Comparison of ENCODE assay signal across 19 cellular contexts in the genomic region with DNA sequence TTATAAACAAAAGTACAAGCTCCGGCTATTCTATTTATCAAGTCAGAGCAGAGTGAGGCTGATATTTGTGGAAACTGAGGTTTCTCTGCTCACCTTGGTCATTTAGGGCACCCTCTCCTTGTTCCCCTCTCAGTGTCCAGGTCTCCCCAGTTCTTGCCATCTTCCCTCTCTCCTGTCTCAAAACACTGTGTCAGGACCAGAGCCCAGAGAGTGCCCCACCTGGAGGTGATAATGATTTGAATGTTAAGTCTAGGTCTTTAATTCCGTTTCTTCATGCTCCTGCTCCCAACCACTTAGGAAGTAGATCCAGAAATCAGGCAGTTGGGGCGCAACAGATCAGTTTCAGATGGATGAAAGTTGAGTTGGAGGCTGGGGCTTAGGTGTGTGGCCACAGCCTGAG. TPM values are rescaled to one million over a fixed set of nuclear protein-coding genes. Genes with fewer than 3 reads are reported as not detected.
DNase-seq lines count a peak whose midpoint lies in the region; ATAC-seq, FAIRE-seq and TF ChIP-seq lines count a peak whose summit lies in the region.
"Had no signal": no experiment of that assay in that cellular context is flagged by ENCODE, and none has a peak within 500 bp of the region (broad histone marks: within the 10 kb centered on the region; RNA-seq: fewer than 3 reads in every experiment).

No MANE protein-coding gene starts in this region.

- no peaks in the 10 kb centered on the region for H3K79me2 ChIP-seq in PC-3 (ENCODE audit: low read length)
- H3K79me2 ChIP-seq in keratinocyte (ENCODE audit: control insufficient read depth, insufficient read depth, low read length), result no peaks in the 10 kb centered on the region

- H3K9me3 ChIP-seq in PC-3 (ENCODE audit: low read length) (no peaks in the 10 kb centered on the region), keratinocyte (ENCODE audit: control insufficient read depth, low read depth, low read length) (no peaks in the 10 kb centered on the region)

- BruUV-seq in PC-3 (replicated peaks; lab: Mats Ljungman, UMichigan), result no TSS peak

- dilution Hi-C loops in keratinocyte (cut with MboI; ENCODE audit: extremely low pct_ligation_motif_present, low sequenced_read_pairs), result no loop called here

- H4K20me1 ChIP-seq in PC-3 (ENCODE audit: low read length) (no peaks in the 10 kb centered on the region), keratinocyte (ENCODE audit: control insufficient read depth, extremely low read depth, insufficient read depth, low read length) (no peaks in the 10 kb centered on the region)

- H3K9ac ChIP-seq in PC-3 (ENCODE audit: low read length), result no peak overlapping the region
- no peak overlapping the region for H3K9ac ChIP-seq in keratinocyte (ENCODE audit: control insufficient read depth, extremely low read depth, insufficient read depth, low read length)

- TF ChIP-seq CTCF in HFFc6 (IDR thresholded peaks at IDR 0.05), result peak; percentile 18; the same call in 1 of the 2 replicates
- TF ChIP-seq CTCF in PC-3 (conservative IDR thresholded peaks at IDR 0.05; ENCODE audit: low read depth, low read length), result peak; percentile 18; the same call in 1 of the 2 replicates
- peak in 1 of 3 experiments; percentile 11 for TF ChIP-seq CTCF in keratinocyte (optimal IDR thresholded peaks at IDR 0.05 in 1 of 3, IDR thresholded peaks at IDR 0.05 in 1 of 3, conservative IDR thresholded peaks at IDR 0.05 in 1 of 3; ENCODE audit: extremely low read depth in 1 of 3, insufficient read depth in 2 of 3, low read length in 3 of 3)

- no peak overlapping the region for H3K27ac Mint-ChIP-seq in HFFc6
- H3K27ac Mint-ChIP-seq: B cell; CD4-positive, alpha-beta T cell had no signal

- H3K4me2 ChIP-seq in PC-3 (ENCODE audit: low read length), result no peak overlapping the region
- no peak overlapping the region for H3K4me2 ChIP-seq in keratinocyte (ENCODE audit: control insufficient read depth, extremely low read depth, insufficient read depth, low read depth, low read length)

- no peak for TF ChIP-seq POLR2A in GM12892 (IDR thresholded peaks at IDR 0.05; ENCODE audit: low read depth, low read length)

- no peak overlapping the region for H3K4me3 Mint-ChIP-seq in HFFc6
- H3K4me3 Mint-ChIP-seq: B cell; CD4-positive, alpha-beta T cell had no signal

- intact Hi-C loops in PC-3 (cut with micrococcal nuclease), result loop anchor here (10.0 kb wide), 1 partner anchor 514 kb away; no protein-coding TSS in a partner anchor

- no peaks in the 10 kb centered on the region for H3K9me2 ChIP-seq in PC-3 (replicated peaks; ENCODE audit: low read length)

- no peaks in the 10 kb centered on the region for H3K9me3 Mint-ChIP-seq in HFFc6
- H3K9me3 Mint-ChIP-seq: CD4-positive, alpha-beta T cell had no signal

- H3K4me1 Mint-ChIP-seq in HFFc6 (ENCODE audit: low read depth), result peaks cover 17% of the 10 kb centered on the region

- H3K27ac ChIP-seq in PC-3 (ENCODE audit: low read length) (no peak overlapping the region), keratinocyte (ENCODE audit: control insufficient read depth, insufficient read depth, low read length) (no peak overlapping the region)

- H3F3A ChIP-seq in PC-3 (ENCODE audit: low read length, unreplicated experiment), result no peaks in the 10 kb centered on the region

- DNase-seq in GM12892 (ENCODE audit: insufficient read length) (no peak), HFFc6 (no peak), PC-3 (no peak), keratinocyte (ENCODE audit: low read depth, low spot score) (no peak), anterior cingulate cortex (lab: John Stamatoyannopoulos, UW) (no peak)
- no peak for DNase-seq in stimulated activated naive CD4-positive, alpha-beta T cell treated with Interleukin-2 at 50 U/mL for 16 hours (lab: John Stamatoyannopoulos, UW)
- DNase-seq: ACHN; CD4-positive, alpha-beta T cell; DMS79; NCI-H146; NCI-H2081 treated with DMSO at 0.1 percent for 48 hours; NCI-H510A treated with DMSO at 0.1 percent for 48 hours; NCI-H82; SHP77; T-helper 1 cell had no signal

- H3K36me3 ChIP-seq in PC-3 (ENCODE audit: low read depth, low read length) (no peaks in the 10 kb centered on the region), keratinocyte (ENCODE audit: control insufficient read depth in 2 of 2, extremely low read depth in 1 of 2, insufficient read depth in 2 of 2, low read length in 2 of 2) (no peaks in the 10 kb centered on the region)

- POLR2A ChIA-PET in PC-3 (lab: Charles Lee; ENCODE audit: unreplicated experiment), result no interaction called here

- H3K27me3 ChIP-seq in PC-3 (ENCODE audit: low read length) (no peaks in the 10 kb centered on the region), keratinocyte (ENCODE audit: control insufficient read depth, extremely low read depth, insufficient read depth, low read length) (no peaks in the 10 kb centered on the region)

- no peak overlapping the region for H2AFZ ChIP-seq in PC-3 (ENCODE audit: low read length)
- H2AFZ ChIP-seq in keratinocyte (ENCODE audit: control insufficient read depth, low read length), result peak overlapping the region; percentile 59

- H3K27me3 Mint-ChIP-seq in HFFc6 (ENCODE audit: insufficient read depth), result peaks cover 7% of the 10 kb centered on the region
- H3K27me3 Mint-ChIP-seq: CD4-positive, alpha-beta T cell had no signal

- peak; percentile 42 for FAIRE-seq in GM12892 (lab: Jason Lieb, UNC)
- FAIRE-seq in keratinocyte (lab: Jason Lieb, UNC), result no peak
- FAIRE-seq: RCC 7860 had no signal

- no peaks in the 10 kb centered on the region for H3K36me3 Mint-ChIP-seq in HFFc6 (ENCODE audit: low read depth)

- H3K4me3 ChIP-seq in PC-3 (ENCODE audit: low read length) (no peak overlapping the region), keratinocyte (ENCODE audit: control insufficient read depth in 2 of 3, extremely low read depth in 1 of 3, insufficient read depth in 2 of 3, low read depth in 1 of 3, low read length in 3 of 3) (no peak overlapping the region)

- CTCF ChIA-PET in PC-3 (lab: Charles Lee), result no interaction called here

- no peaks in the 10 kb centered on the region for H3K9me1 ChIP-seq in keratinocyte (ENCODE audit: control insufficient read depth, extremely low read depth, insufficient read depth, low read length)

- peaks cover 7% of the 10 kb centered on the region; the same call in 1 of the 2 replicates for H3K4me1 ChIP-seq in PC-3 (ENCODE audit: insufficient read depth, low read length)
- H3K4me1 ChIP-seq in keratinocyte (ENCODE audit: control insufficient read depth, extremely low read depth, insufficient read depth, low read length), result peaks cover 26% of the 10 kb centered on the region

- ATAC-seq in PC-3, result no peak
- ATAC-seq in HG02798 (IDR thresholded peaks at IDR 0.05; ENCODE audit: poor library complexity, unreplicated experiment), result no peak
- ATAC-seq: SK-N-SH treated with all-trans-retinoic acid at 6 μM for 48 hours had no signal

RNA-seq across cellular contexts. Expression of a gene that starts 9.2 kb away (rescaled TPM):
- 82.3 TPM for polyA plus RNA-seq in GM12892 (2012; ENCODE audit: missing spikeins)
- 10 to 100 TPM; 54.4 to 80.7 (median 72.0) TPM for total RNA-seq in HFFc6 (2021; fragmentation: NEBNext Ultra II Directional; extraction: Animal tissue kit (Norgen Biotek cat#: 25700))
- total RNA-seq in PC-3 (2014; rRNA removed), result 52.0 and 70.3 TPM in 2 replicates
- polyA plus RNA-seq in keratinocyte, result 27.1 to 47.4 TPM (median 33.2 TPM) in 3 replicates
- 15.1 TPM for polyA plus RNA-seq in keratinocyte (2011; ENCODE audit: low read depth)
- 14.9 and 18.3 TPM in 2 replicates for polyA plus RNA-seq in keratinocyte (2011; cell fraction: cytosol; rRNA removed)
- polyA plus RNA-seq in keratinocyte (2011; cell fraction: nucleus; rRNA removed), result 64.9 and 72.3 TPM in 2 replicates
- polyA plus RNA-seq in keratinocyte (2012; ENCODE audit: low replicate concordance), result 16.4 and 41.4 TPM in 2 replicates
- 49.3 to 129 TPM (median 72.4 TPM) in 3 replicates for polyA minus RNA-seq in keratinocyte
- 47.8 TPM for polyA minus RNA-seq in keratinocyte (2011; cell fraction: cytosol; rRNA and poly(A)+ RNA removed)
- polyA minus RNA-seq in keratinocyte (2011; cell fraction: nucleus; rRNA and poly(A)+ RNA removed), result 57.7 and 62.1 TPM in 2 replicates

RNA-seq across cellular contexts. Expression of a gene that starts 42.5 kb away (rescaled TPM):
- polyA plus RNA-seq in GM12892 (2012; ENCODE audit: missing spikeins), result 3.0 TPM
- total RNA-seq in HFFc6 (2021; fragmentation: NEBNext Ultra II Directional; extraction: Animal tissue kit (Norgen Biotek cat#: 25700)), result 1 to 10 TPM; 2.8 to 3.9 (median 3.6) TPM
- 2.0 and 3.1 TPM in 2 replicates for total RNA-seq in PC-3 (2014; rRNA removed)
- 2.8 to 3.4 TPM (median 2.9 TPM) in 3 replicates for polyA plus RNA-seq in keratinocyte
- polyA plus RNA-seq in keratinocyte (2011; ENCODE audit: low read depth), result 3.2 TPM
- polyA plus RNA-seq in keratinocyte (2011; cell fraction: cytosol; rRNA removed), result 1.3 and 1.8 TPM in 2 replicates
- 4.1 and 6.0 TPM in 2 replicates for polyA plus RNA-seq in keratinocyte (2011; cell fraction: nucleus; rRNA removed)
- polyA plus RNA-seq in keratinocyte (2012; ENCODE audit: low replicate concordance), result 1.2 and 1.6 TPM in 2 replicates
- 3.2 to 6.1 TPM (median 5.0 TPM) in 3 replicates for polyA minus RNA-seq in keratinocyte
- polyA minus RNA-seq in keratinocyte (2011; cell fraction: cytosol; rRNA and poly(A)+ RNA removed), result 2.5 TPM
- polyA minus RNA-seq in keratinocyte (2011; cell fraction: nucleus; rRNA and poly(A)+ RNA removed), result 1.8 and 4.7 TPM in 2 replicates
